Comparison of ENCODE assay signal across 25 cellular contexts in the genomic region with DNA sequence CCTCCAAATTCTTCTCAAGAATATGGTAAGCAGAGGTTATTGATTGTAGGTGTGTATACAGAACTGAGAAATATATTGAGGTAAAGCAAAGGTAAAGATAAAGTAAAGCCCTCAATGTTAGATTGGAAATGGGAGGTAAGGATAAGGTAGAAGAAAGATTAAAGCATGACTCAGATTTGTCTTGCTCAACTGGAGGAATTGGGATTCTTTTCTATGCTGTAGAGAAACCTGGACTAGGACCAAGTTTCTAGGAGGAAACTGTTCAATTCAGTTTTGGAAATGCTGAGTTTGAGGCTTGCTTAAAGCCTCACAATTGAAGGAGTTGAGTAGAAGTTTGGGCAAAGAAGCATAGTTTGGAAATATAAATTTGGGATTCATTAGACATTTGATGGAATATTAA.
DNase-seq lines count a peak whose midpoint lies in the region; ATAC-seq, FAIRE-seq and TF ChIP-seq lines count a peak whose summit lies in the region.
"Had no signal": no experiment of that assay in that cellular context is flagged by ENCODE, and none has a peak within 500 bp of the region (broad histone marks: within the 10 kb centered on the region; RNA-seq: fewer than 3 reads in every experiment).

No MANE protein-coding gene starts in this region.

- H2AFZ ChIP-seq in osteoblast (ENCODE audit: low read length): no peak overlapping the region

- no peaks in the 10 kb centered on the region for H3K4me1 ChIP-seq in osteoblast (ENCODE audit: insufficient read depth, low read length)
- H3K4me1 ChIP-seq: lower lobe of right lung, transverse colon had no signal

- ATAC-seq in T-helper 17 cell: no peak
- no peak for ATAC-seq in GM18511 (IDR thresholded peaks at IDR 0.05; ENCODE audit: unreplicated experiment)
- ATAC-seq in HG02623 (IDR thresholded peaks at IDR 0.05; ENCODE audit: unreplicated experiment): no peak
- ATAC-seq: activated T-cell treated with anti-CD3 and anti-CD28 coated beads, Interleukin-2, amount 50 U/mL, for 72 hours; lower lobe of right lung; sciatic nerve; SK-N-SH treated with all-trans-retinoic acid at 6 μM for 48 hours had no signal

- H3K4me3 ChIP-seq in osteoblast (ENCODE audit: insufficient read depth, low read length): no peak overlapping the region
- H3K4me3 ChIP-seq: lower lobe of right lung, ovary, transverse colon had no signal

- intact Hi-C loops in posterior vena cava (cut with DNase I): no loop called here

- H3K27me3 ChIP-seq in osteoblast (ENCODE audit: insufficient read depth, low read length): no peaks in the 10 kb centered on the region
- H3K27me3 ChIP-seq: ovary, transverse colon had no signal

- H3K27ac ChIP-seq in RWPE1: no peak overlapping the region
- H3K27ac ChIP-seq in osteoblast (ENCODE audit: low read depth, low read length): no peak overlapping the region
- H3K27ac ChIP-seq: lower lobe of right lung, ovary, transverse colon had no signal

- H3K4me3 Mint-ChIP-seq in T-helper 17 cell: no peak overlapping the region
- H3K4me3 Mint-ChIP-seq: activated naive CD4-positive, alpha-beta T cell treated with anti-CD3 and anti-CD28 coated beads, Interleukin-2, amount 50 U/mL, for 24 hours; activated T-cell treated with anti-CD3 and anti-CD28 coated beads, Interleukin-2, amount 50 U/mL, for 72 hours; IgD-negative memory B cell; immature natural killer cell had no signal

- H3K4me2 ChIP-seq in osteoblast (ENCODE audit: insufficient read depth, low read length): no peak overlapping the region

- DNase-seq in H54 (ENCODE audit: insufficient read length, low spot score) (no peak), RWPE1 (ENCODE audit: low spot score) (peak; percentile 46), fibroblast of gingiva (ENCODE audit: low read depth) (peak; percentile 8), osteoblast (ENCODE audit: insufficient read length, low spot score, missing footprints) (peak; percentile 21), T-helper 17 cell (no peak), posterior vena cava (ENCODE audit: low spot score) (no peak)
- DNase-seq: activated CD4-positive, alpha-beta T cell treated with anti-CD3 and anti-CD28 coated beads for 1 hour; activated T-cell treated with anti-CD3 and anti-CD28 coated beads, Interleukin-2, amount 50 U/mL, for 72 hours; cortex of kidney; glutamatergic neuron; GOT3; immature natural killer cell; lower lobe of right lung; NCI-H2171 treated with DMSO at 0.1 percent for 48 hours; NCI-H82; ovary; stimulated activated naive CD4-positive, alpha-beta T cell treated with Interleukin-2 at 50 U/mL for 16 hours; transverse colon had no signal

- H3K27ac Mint-ChIP-seq in T-helper 17 cell: no peak overlapping the region
- H3K27ac Mint-ChIP-seq: activated naive CD4-positive, alpha-beta T cell treated with anti-CD3 and anti-CD28 coated beads, Interleukin-2, amount 50 U/mL, for 24 hours; activated T-cell treated with anti-CD3 and anti-CD28 coated beads, Interleukin-2, amount 50 U/mL, for 72 hours; IgD-negative memory B cell; immature natural killer cell had no signal

- H3K9me3 ChIP-seq in osteoblast (ENCODE audit: low read depth, low read length) (no peaks in the 10 kb centered on the region), T-helper 17 cell (ENCODE audit: control insufficient read depth, low read length, poor library complexity, severe bottlenecking) (no peaks in the 10 kb centered on the region)
- H3K9me3 ChIP-seq: lower lobe of right lung, ovary, transverse colon had no signal

- TF ChIP-seq CTCF in RWPE1 (conservative IDR thresholded peaks at IDR 0.05; ENCODE audit: low read depth) (no peak), osteoblast (IDR thresholded peaks at IDR 0.05; ENCODE audit: extremely low read depth, low read depth, low read length) (no peak)

- H3K79me2 ChIP-seq in osteoblast (ENCODE audit: insufficient read depth, low read length): no peaks in the 10 kb centered on the region

- H3K4me1 Mint-ChIP-seq in T-helper 17 cell: no peaks in the 10 kb centered on the region
- H3K4me1 Mint-ChIP-seq: activated naive CD4-positive, alpha-beta T cell treated with anti-CD3 and anti-CD28 coated beads, Interleukin-2, amount 50 U/mL, for 24 hours; IgD-negative memory B cell; immature natural killer cell had no signal

- H3K36me3 Mint-ChIP-seq in T-helper 17 cell (ENCODE audit: low read depth): no peaks in the 10 kb centered on the region
- H3K36me3 Mint-ChIP-seq: activated naive CD4-positive, alpha-beta T cell treated with anti-CD3 and anti-CD28 coated beads, Interleukin-2, amount 50 U/mL, for 24 hours; IgD-negative memory B cell; immature natural killer cell had no signal

- TF ChIP-seq POLR2A in H54 (IDR thresholded peaks at IDR 0.05; ENCODE audit: low read depth, low read length): no peak

- peak; percentile 88 for FAIRE-seq in H54 (lab: Jason Lieb, UNC)
- FAIRE-seq: RCC 7860 had no signal

- POLR2A ChIA-PET in RWPE1 (lab: Yijun Ruan, JAX; ENCODE audit: low non-redundant PET): no interaction called here

- H3K27me3 Mint-ChIP-seq in T-helper 17 cell: no peaks in the 10 kb centered on the region
- H3K27me3 Mint-ChIP-seq: activated naive CD4-positive, alpha-beta T cell treated with anti-CD3 and anti-CD28 coated beads, Interleukin-2, amount 50 U/mL, for 24 hours; IgD-negative memory B cell had no signal

- H3K36me3 ChIP-seq in osteoblast (ENCODE audit: insufficient read depth, low read length): no peaks in the 10 kb centered on the region
- H3K36me3 ChIP-seq: lower lobe of right lung, ovary, transverse colon had no signal

- CTCF ChIA-PET in RWPE1 (lab: Yijun Ruan, JAX): no interaction called here

- no peaks in the 10 kb centered on the region for H4K20me1 ChIP-seq in osteoblast (ENCODE audit: insufficient read depth, low read length)

Comparison
In these comparisons a context has a peak if more than half of its experiments do, and no peak if none do; other contexts are left out.
1. DNase-seq: peak in RWPE1 (single experiment), fibroblast of gingiva (single experiment) and osteoblast (single experiment); none in H54 (single experiment), T-helper 17 cell (0 of 3) and posterior vena cava (single experiment).